8 cellular contexts compared by ENCODE assay signal in genomic region chr16:86740817-86741799, GRCh38.
A peak's percentile ranks its signal among the peaks of the same experiment; 100 is the strongest.
DNase-seq lines count a peak whose midpoint lies in the region; ATAC-seq lines count a peak whose summit lies in the region.

No MANE protein-coding gene starts in this region.

- H3K27ac ChIP-seq in mesodermal cell (ENCODE audit: low read depth, low read length, severe bottlenecking): peak overlapping the region; percentile 98

- 17 to 28% methylated on average over 28 of the region's 37 CpGs for WGBS in mesodermal cell (ENCODE audit: insufficient coverage in 2 of 2), 2 experiments

- DNase-seq in AG08396 (ENCODE audit: low spot score): peak; percentile 89
- peak; percentile 91 for DNase-seq in LHCN-M2 (ENCODE audit: low read depth)
- peak; percentile 75 to 97 for DNase-seq in dermis microvascular lymphatic vessel endothelial cell (ENCODE audit: low read depth in 2 of 2)
- DNase-seq in activated effector memory CD4-positive, alpha-beta T cell treated with anti-CD3 and anti-CD28 coated beads, Interleukin-2, amount 50 U/mL, for 16 hours: no peak
- DNase-seq in RKO (ENCODE audit: low spot score): no peak

- ATAC-seq in GM21529 (IDR thresholded peaks at IDR 0.05; ENCODE audit: unreplicated experiment): no peak
- no peak for ATAC-seq in HG02759 (IDR thresholded peaks at IDR 0.05; ENCODE audit: unreplicated experiment)

- H3K36me3 ChIP-seq in mesodermal cell (ENCODE audit: control insufficient read depth, insufficient read depth, low read length): peaks cover 3% of the 10 kb centered on the region

- peaks cover 40% of the 10 kb centered on the region for H3K4me1 ChIP-seq in mesodermal cell (ENCODE audit: control insufficient read depth, insufficient read depth, low read length, poor library complexity, severe bottlenecking)

- peaks cover 10% of the 10 kb centered on the region for H3K9me3 ChIP-seq in mesodermal cell (ENCODE audit: control insufficient read depth, low read length)

- peak overlapping the region; percentile 21 for H3K4me3 ChIP-seq in mesodermal cell (ENCODE audit: extremely low read depth, insufficient read depth, low read length, poor library complexity, severe bottlenecking)

Comparison
In these comparisons a context has a peak if more than half of its experiments do, and no peak if none do; other contexts are left out.
1. DNase-seq: peak in AG08396 (single experiment), LHCN-M2 (single experiment) and dermis microvascular lymphatic vessel endothelial cell (2 of 2); none in activated effector memory CD4-positive, alpha-beta T cell treated with anti-CD3 and anti-CD28 coated beads, Interleukin-2, amount 50 U/mL, for 16 hours (single experiment) and RKO (single experiment).